8 cellular contexts compared by ENCODE assay signal in the genomic region with DNA sequence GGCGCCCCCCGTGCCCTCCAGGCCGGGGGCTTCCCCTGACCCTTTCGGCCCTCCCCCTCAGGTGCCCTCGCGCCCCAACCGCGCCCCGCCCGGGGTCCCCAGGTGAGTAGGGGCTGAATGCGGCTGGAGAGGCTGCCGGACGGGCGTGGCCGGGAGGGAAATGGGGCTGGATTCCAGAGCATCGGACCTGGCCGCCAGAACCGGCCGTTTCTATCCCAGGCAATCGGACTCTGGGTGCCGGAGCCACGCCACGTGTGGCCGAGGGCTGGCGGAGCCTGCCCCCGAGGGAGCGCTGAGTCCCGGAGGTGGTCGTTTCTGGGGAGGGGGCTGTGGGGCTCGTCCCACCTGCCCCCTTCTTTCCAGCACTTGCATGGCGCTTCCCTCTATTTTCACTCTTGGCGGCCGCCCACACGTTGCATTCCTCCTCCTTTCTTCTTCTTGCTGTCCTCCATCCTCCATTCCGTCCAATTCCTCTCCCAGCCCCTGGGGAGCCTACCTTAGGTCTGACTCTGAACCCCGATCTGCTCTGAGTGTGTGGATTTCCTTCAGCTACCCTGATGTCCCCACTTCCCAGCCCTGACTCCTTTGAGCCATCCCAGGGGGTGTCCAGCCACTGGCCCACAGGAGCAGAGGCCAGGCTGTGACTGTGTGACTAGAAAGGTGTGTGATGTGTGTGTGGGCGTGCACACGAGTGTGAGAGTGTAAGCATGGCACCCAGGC. TPM values are rescaled to one million over a fixed set of nuclear protein-coding genes. Genes with fewer than 3 reads are reported as not detected.
DNase-seq lines count a peak whose midpoint lies in the region; ATAC-seq and TF ChIP-seq lines count a peak whose summit lies in the region.

No MANE protein-coding gene starts in this region.

- peaks cover 7 to 28% (median 16%) of the 10 kb centered on the region in 4 donors for H3K4me1 Mint-ChIP-seq in CD4-positive, alpha-beta memory T cell
- H3K4me1 Mint-ChIP-seq in brain (peaks cover 8% of the 10 kb centered on the region), naive B cell (peaks cover 15 to 25% (median 19%) of the 10 kb centered on the region in 3 donors)

- no peaks in the 10 kb centered on the region for H3K27me3 Mint-ChIP-seq in CD4-positive, alpha-beta memory T cell
- H3K27me3 Mint-ChIP-seq in brain (peaks cover 4% of the 10 kb centered on the region), naive B cell (peaks cover 0 to 20% (median 8%) of the 10 kb centered on the region in 3 donors)

- no peaks in the 10 kb centered on the region for H3K9me3 Mint-ChIP-seq in CD4-positive, alpha-beta memory T cell
- H3K9me3 Mint-ChIP-seq in brain (no peaks in the 10 kb centered on the region), naive B cell (no peaks in the 10 kb centered on the region)

- intact Hi-C loops in CD4-positive, alpha-beta memory T cell (cut with micrococcal nuclease) = loop anchor here (1.0 kb wide), 6 partner anchors 25 to 123 kb away; a partner anchor contains a TSS

- CTCF ChIA-PET in CD4-positive, alpha-beta memory T cell (lab: Charles Lee; ENCODE audit: partially characterized antibody) = interaction anchor here (1.1 kb wide), 1 partner anchor 60 kb away, joined by 3 read pairs; a partner anchor contains a TSS

- no peaks in the 10 kb centered on the region for H3K27me3 ChIP-seq in CD4-positive, alpha-beta memory T cell (ENCODE audit: insufficient read depth, low read length)

- TF ChIP-seq CTCF in brain (conservative IDR thresholded peaks at IDR 0.05) = no peak

- H3K27ac Mint-ChIP-seq in CD4-positive, alpha-beta memory T cell = peak overlapping the region in 6 of 7 donors; percentile 29 to 87 (median 53)
- H3K27ac Mint-ChIP-seq in brain (no peak overlapping the region), naive B cell (peak overlapping the region in 3 of 6 donors; percentile 57 to 85 (median 69))

- H3K9me3 ChIP-seq in CD4-positive, alpha-beta memory T cell (ENCODE audit: control insufficient read depth in 1 of 2, low read length in 2 of 2) = no peaks in the 10 kb centered on the region

- ATAC-seq in HG02885 (IDR thresholded peaks at IDR 0.05; ENCODE audit: poor library complexity, unreplicated experiment) (peak; percentile 24), naive B cell (ENCODE audit: low read depth in 2 of 2) (peak in 1 of 2 donors; percentile 1), HG03521 (IDR thresholded peaks at IDR 0.05; ENCODE audit: unreplicated experiment) (no peak), GM21619 (IDR thresholded peaks at IDR 0.05; ENCODE audit: unreplicated experiment) (no peak)

- H3K27ac ChIP-seq in CD4-positive, alpha-beta memory T cell (ENCODE audit: low read depth, low read length) = peak overlapping the region; percentile 56

- H3K4me1 ChIP-seq in CD4-positive, alpha-beta memory T cell (ENCODE audit: insufficient read depth, low read length) = peaks cover 22% of the 10 kb centered on the region

- no peaks in the 10 kb centered on the region for H3K36me3 ChIP-seq in CD4-positive, alpha-beta memory T cell (ENCODE audit: insufficient read depth, low read length)

- H3K4me3 Mint-ChIP-seq in CD4-positive, alpha-beta memory T cell = peak overlapping the region; percentile 74 to 89 (median 84)
- H3K4me3 Mint-ChIP-seq in brain (peak overlapping the region in 3 of 5 experiments; percentile 14 to 69 (median 26)), naive B cell (peak overlapping the region; percentile 30 to 91 (median 84))

- H3K36me3 Mint-ChIP-seq in CD4-positive, alpha-beta memory T cell = no peaks in the 10 kb centered on the region
- H3K36me3 Mint-ChIP-seq in brain = peaks cover 23% of the 10 kb centered on the region
- H3K36me3 Mint-ChIP-seq in naive B cell = no peaks in the 10 kb centered on the region

- POLR2A ChIA-PET in CD4-positive, alpha-beta memory T cell (lab: Charles Lee; ENCODE audit: partially characterized antibody) = interaction anchor here (1.0 to 2.3 kb wide), 9 partner anchors 24 to 830 kb away, joined by 3 to 19 read pairs (median 4); a partner anchor contains a TSS

- H3K4me3 ChIP-seq in CD4-positive, alpha-beta memory T cell (ENCODE audit: low read length in 2 of 2) = peak overlapping the region in 1 of 2 donors; percentile 67

- peak in 1 of 5 donors; percentile 10 for DNase-seq in CD4-positive, alpha-beta memory T cell
- DNase-seq in naive B cell = no peak
- no peak for DNase-seq in NOMO-1 treated with dmso at 0.1 percent for 144 hours (lab: John Stamatoyannopoulos, UW; ENCODE audit: unreplicated experiment)
- no peak for DNase-seq in central memory CD4-positive, alpha-beta T cell

RNA-seq across cellular contexts. Expression of a gene that starts 24.8 kb away (rescaled TPM):
- 10 to 100 TPM; 76.4 to 82.4 TPM for total RNA-seq in CD4-positive, alpha-beta memory T cell
- 10 to 100 TPM in 1 of 2 donors, 1 to 10 TPM in 1; 1.4 to 10.5 TPM for polyA plus RNA-seq in CD4-positive, alpha-beta memory T cell
- polyA plus RNA-seq in brain (ENCODE audit: insufficient read depth, low read depth, low replicate concordance) (78.8 TPM), naive B cell (ENCODE audit: low read depth in 6 of 6) (10 to 100 TPM in 1 of 6 donors, 1 to 10 TPM in 5; 4.6 to 10.3 (median 8.1) TPM)

RNA-seq across cellular contexts. Expression of a gene that starts 25.1 kb away (rescaled TPM):
- total RNA-seq in CD4-positive, alpha-beta memory T cell = 10 to 100 TPM; 11.5 to 14.9 TPM
- 10 to 100 TPM; 25.5 to 30.7 TPM for polyA plus RNA-seq in CD4-positive, alpha-beta memory T cell
- polyA plus RNA-seq in brain (ENCODE audit: insufficient read depth, low read depth, low replicate concordance) = 56.7 TPM
- polyA plus RNA-seq in naive B cell (ENCODE audit: low read depth in 6 of 6) = 10 to 100 TPM; 22.6 to 33.7 (median 26.3) TPM

RNA-seq across cellular contexts. Expression of a gene that starts 47.8 kb away (rescaled TPM):
- 1 to 10 TPM; 1.4 to 2.2 TPM for total RNA-seq in CD4-positive, alpha-beta memory T cell
- polyA plus RNA-seq in CD4-positive, alpha-beta memory T cell = not detected
- polyA plus RNA-seq in brain (ENCODE audit: insufficient read depth, low read depth, low replicate concordance) (191 TPM), naive B cell (ENCODE audit: low read depth in 6 of 6) (under 1 TPM in 4 of 6 donors, not detected in 2; 0.15 to 0.49 (median 0.20) TPM)

RNA-seq across cellular contexts. Expression of a gene that starts 59.6 kb away (rescaled TPM):
- total RNA-seq in CD4-positive, alpha-beta memory T cell = 100 to 1,000 TPM; 156 to 165 TPM
- 10 to 100 TPM in 1 of 2 donors, 1 to 10 TPM in 1; 3.1 to 38.9 TPM for polyA plus RNA-seq in CD4-positive, alpha-beta memory T cell
- 167 TPM for polyA plus RNA-seq in brain (ENCODE audit: insufficient read depth, low read depth, low replicate concordance)
- polyA plus RNA-seq in naive B cell (ENCODE audit: low read depth in 6 of 6) = 10 to 100 TPM in 2 of 6 donors, 1 to 10 TPM in 4; 5.6 to 34.6 (median 9.9) TPM

Comparison
In these comparisons a context has a peak if more than half of its experiments do, and no peak if none do; other contexts are left out.
1. H3K27ac Mint-ChIP-seq: peak in CD4-positive, alpha-beta memory T cell (6 of 7); none in brain (0 of 5).
2. H3K4me3 Mint-ChIP-seq: peak in every context shown above with its lines; median percentile 84 in naive B cell; 84 in CD4-positive, alpha-beta memory T cell; 26 in brain.
3. RNA of a gene that starts 47.8 kb away (polyA plus RNA-seq): 191 TPM in brain (single experiment); 0.15 to 0.49 TPM in naive B cell and not detected in CD4-positive, alpha-beta memory T cell; every median in the first group is over 100 times any median in the second.